Comparison of ENCODE assay signal across 8 cellular contexts in genomic region chr12:132955933-132956725, GRCh38. TPM values are rescaled to one million over a fixed set of nuclear protein-coding genes. Genes with fewer than 3 reads are reported as not detected.
DNase-seq lines count a peak whose midpoint lies in the region; ATAC-seq, FAIRE-seq and TF ChIP-seq lines count a peak whose summit lies in the region.

TSS of gene ZNF605 (minus strand) at chr12:132956306. CDS start at chr12:132945635, 10,671 bp downstream.

- peak within 1 kb of the TSS; percentile 74 for H3K27ac ChIP-seq in astrocyte (ENCODE audit: low read depth, low read length)
- peak within 1 kb of the TSS; percentile 99 for H3K27ac ChIP-seq in hepatocyte
- peak within 1 kb of the TSS; percentile 92 for H3K27ac ChIP-seq in rectal smooth muscle tissue (ENCODE audit: low read depth, low read length)
- peak within 1 kb of the TSS; percentile 80 for H3K27ac ChIP-seq in vagina

- H3K27me3 ChIP-seq in astrocyte (ENCODE audit: insufficient read depth, low read length) (no peaks in the 10 kb centered on the region), hepatocyte (no peaks in the 10 kb centered on the region), rectal smooth muscle tissue (ENCODE audit: control insufficient read depth, insufficient read depth, low read length) (no peaks in the 10 kb centered on the region), vagina (no peaks in the 10 kb centered on the region)

- TF ChIP-seq POLR2A in vagina (IDR thresholded peaks at IDR 0.05) = no peak

- H3K27ac Mint-ChIP-seq in T-helper 2 cell treated with Interferon-gamma antibody and Interleukin-4, amounts not matched to agents 5 μg/mL and 100 μg/mL, for 36 hours = peak within 1 kb of the TSS; percentile 94
- peak within 1 kb of the TSS; percentile 78 for H3K27ac Mint-ChIP-seq in astrocyte (ENCODE audit: unreplicated experiment)

- H3K9me3 ChIP-seq in astrocyte (ENCODE audit: insufficient read depth, low read depth, low read length) (peaks cover 9% of the 10 kb centered on the region), hepatocyte (ENCODE audit: low read depth) (peaks cover 17% of the 10 kb centered on the region), vagina (peaks cover 17% of the 10 kb centered on the region)

- H2AFZ ChIP-seq in astrocyte (ENCODE audit: low read depth, low read length) (peak within 1 kb of the TSS; percentile 95), hepatocyte (peak within 1 kb of the TSS; percentile 96)

- DNase-seq in GM12865 (ENCODE audit: low read depth) (peak; percentile 90), NCI-H1105 (lab: John Stamatoyannopoulos, UW) (peak; percentile 51), astrocyte (ENCODE audit: low read depth) (peak; percentile 83), hepatocyte (ENCODE audit: low spot score) (peak; percentile 93), vagina (ENCODE audit: extremely low spot score in 2 of 2) (no peak)
- DNase-seq in T-helper 2 cell treated with Interferon-gamma antibody and Interleukin-4, amounts not matched to agents 5 μg/mL and 100 μg/mL, for 36 hours (ENCODE audit: low spot score) = peak; percentile 82

- H3K36me3 ChIP-seq in astrocyte (ENCODE audit: insufficient read depth, low read length) = no peaks in the 10 kb centered on the region
- no peaks in the 10 kb centered on the region for H3K36me3 ChIP-seq in hepatocyte (replicated peaks; ENCODE audit: insufficient read depth, low read depth)
- H3K36me3 ChIP-seq in rectal smooth muscle tissue (ENCODE audit: control insufficient read depth, insufficient read depth, low read length) = no peaks in the 10 kb centered on the region
- H3K36me3 ChIP-seq in vagina = peaks cover 0 to 15% of the 10 kb centered on the region in 2 donors

- H3K4me2 ChIP-seq in astrocyte (ENCODE audit: low read length) (peak within 1 kb of the TSS; percentile 99), hepatocyte (peak within 1 kb of the TSS; percentile 95)

- H3K4me1 ChIP-seq in astrocyte (ENCODE audit: insufficient read depth, low read length) = peaks cover 12% of the 10 kb centered on the region
- H3K4me1 ChIP-seq in hepatocyte (ENCODE audit: insufficient read depth) = peaks cover 8% of the 10 kb centered on the region
- peaks cover 3% of the 10 kb centered on the region for H3K4me1 ChIP-seq in rectal smooth muscle tissue (ENCODE audit: control insufficient read depth, insufficient read depth, low read length)
- peaks cover 26% of the 10 kb centered on the region for H3K4me1 ChIP-seq in vagina

- H3K79me2 ChIP-seq in astrocyte (ENCODE audit: insufficient read depth, low read length) (peaks cover 50% of the 10 kb centered on the region), hepatocyte (peaks cover 44% of the 10 kb centered on the region)

- H3K4me3 ChIP-seq in GM12865 (ENCODE audit: low read depth, low read length) (peak within 1 kb of the TSS; percentile 93), astrocyte (ENCODE audit: insufficient read depth, low read depth, low read length) (peak within 1 kb of the TSS; percentile 98), hepatocyte (peak within 1 kb of the TSS; percentile 97), rectal smooth muscle tissue (ENCODE audit: low read length) (peak within 1 kb of the TSS; percentile 98), vagina (peak within 1 kb of the TSS; percentile 73 to 83)

- H3K27me3 Mint-ChIP-seq in T-helper 2 cell treated with Interferon-gamma antibody and Interleukin-4, amounts not matched to agents 5 μg/mL and 100 μg/mL, for 36 hours (ENCODE audit: low read depth) = no peaks in the 10 kb centered on the region
- H3K27me3 Mint-ChIP-seq in astrocyte (ENCODE audit: low read depth, unreplicated experiment) = no peaks in the 10 kb centered on the region

- TF ChIP-seq CTCF in GM12865 (IDR thresholded peaks at IDR 0.05; ENCODE audit: insufficient read depth, low read depth, low read length, missing control alignments) = no peak
- no peak for TF ChIP-seq CTCF in astrocyte (IDR thresholded peaks at IDR 0.05; ENCODE audit: insufficient read depth, low read depth, low read length)
- TF ChIP-seq CTCF in hepatocyte (IDR thresholded peaks at IDR 0.05; ENCODE audit: poor library complexity) = peak; percentile 18
- TF ChIP-seq CTCF in vagina (IDR thresholded peaks at IDR 0.05) = no peak

- intact Hi-C loops in vagina (cut with DNase I) = no loop called here

- no peak for FAIRE-seq in astrocyte (lab: Jason Lieb, UNC)

- peak within 1 kb of the TSS; percentile 89 for H3K9ac ChIP-seq in astrocyte (ENCODE audit: low read length)
- peak within 1 kb of the TSS; percentile 80 for H3K9ac ChIP-seq in rectal smooth muscle tissue (ENCODE audit: low read length)

- WGBS in hepatocyte (ENCODE audit: low lambda C conversion rate, missing lambda C conversion rate) = 13% methylated on average over 29 of the region's 69 CpGs

- peaks cover 33% of the 10 kb centered on the region for H3K9me3 Mint-ChIP-seq in T-helper 2 cell treated with Interferon-gamma antibody and Interleukin-4, amounts not matched to agents 5 μg/mL and 100 μg/mL, for 36 hours
- peaks cover 27% of the 10 kb centered on the region for H3K9me3 Mint-ChIP-seq in astrocyte (ENCODE audit: unreplicated experiment)

- peaks cover 9% of the 10 kb centered on the region for H3K4me1 Mint-ChIP-seq in T-helper 2 cell treated with Interferon-gamma antibody and Interleukin-4, amounts not matched to agents 5 μg/mL and 100 μg/mL, for 36 hours (ENCODE audit: low read depth)
- H3K4me1 Mint-ChIP-seq in astrocyte (ENCODE audit: low read depth, unreplicated experiment) = peaks cover 8% of the 10 kb centered on the region

- no peaks in the 10 kb centered on the region for H3K9me2 ChIP-seq in hepatocyte (replicated peaks; ENCODE audit: insufficient read depth)

- H4K20me1 ChIP-seq in astrocyte (ENCODE audit: insufficient read depth, low read length) (peaks cover 20% of the 10 kb centered on the region), hepatocyte (ENCODE audit: insufficient read depth, poor library complexity, severe bottlenecking) (no peaks in the 10 kb centered on the region)

- peak; percentile 92 for ATAC-seq in HG02610 (IDR thresholded peaks at IDR 0.05; ENCODE audit: unreplicated experiment)

- H3K36me3 Mint-ChIP-seq in T-helper 2 cell treated with Interferon-gamma antibody and Interleukin-4, amounts not matched to agents 5 μg/mL and 100 μg/mL, for 36 hours (ENCODE audit: low read depth) = peaks cover 27% of the 10 kb centered on the region
- H3K36me3 Mint-ChIP-seq in astrocyte (ENCODE audit: low read depth, unreplicated experiment) = peaks cover 24% of the 10 kb centered on the region

- peak within 1 kb of the TSS; percentile 93 for H3K4me3 Mint-ChIP-seq in T-helper 2 cell treated with Interferon-gamma antibody and Interleukin-4, amounts not matched to agents 5 μg/mL and 100 μg/mL, for 36 hours
- peak within 1 kb of the TSS; percentile 92 for H3K4me3 Mint-ChIP-seq in astrocyte (ENCODE audit: unreplicated experiment)

RNA-seq across cellular contexts. Expression of gene ZNF605, which starts in this region (rescaled TPM):
- 14.3 and 16.2 TPM in 2 replicates for total RNA-seq in astrocyte
- total RNA-seq in hepatocyte = 10.5 and 10.9 TPM in 2 replicates
- polyA plus RNA-seq in hepatocyte = 2.8 and 3.5 TPM in 2 replicates
- 10.1 TPM for total RNA-seq in vagina

Comparison
In these comparisons a context has a peak if more than half of its experiments do, and no peak if none do; other contexts are left out.
1. DNase-seq: peak in GM12865 (single experiment), NCI-H1105 (single experiment), T-helper 2 cell treated with Interferon-gamma antibody and Interleukin-4, amounts not matched to agents 5 μg/mL and 100 μg/mL, for 36 hours (single experiment), astrocyte (single experiment) and hepatocyte (single experiment); none in vagina (0 of 2).
2. Peak in every context shown above with its lines, with median percentiles within 50 percentile points of each other: H3K4me3 ChIP-seq and H3K27ac ChIP-seq.